8 cellular contexts compared by ENCODE assay signal in genomic region chr20:53865905-53866786, GRCh38.
DNase-seq lines count a peak whose midpoint lies in the region; ATAC-seq and TF ChIP-seq lines count a peak whose summit lies in the region.

No MANE protein-coding gene starts in this region.

- intact Hi-C loops in body of pancreas (cut with DNase I), result no loop called here

- H3K4me3 Mint-ChIP-seq in stimulated activated naive CD8-positive, alpha-beta T cell treated with anti-CD3 and anti-CD28 coated beads, Interleukin-15, amount 100 ng/mL, for 72 hours, result peak overlapping the region; percentile 37 to 74

- TF ChIP-seq POLR2A in body of pancreas (IDR thresholded peaks at IDR 0.05), result peak in 2 of 3 donors; percentile 27 to 46

- H3K9me3 ChIP-seq in body of pancreas, result no peaks in the 10 kb centered on the region

- no peaks in the 10 kb centered on the region for H3K27me3 Mint-ChIP-seq in stimulated activated naive CD8-positive, alpha-beta T cell treated with anti-CD3 and anti-CD28 coated beads, Interleukin-15, amount 100 ng/mL, for 72 hours

- no peaks in the 10 kb centered on the region for H3K36me3 ChIP-seq in body of pancreas (replicated peaks in 1 of 2; ENCODE audit: insufficient read depth in 1 of 2, low read depth in 2 of 2)

- WGBS in body of pancreas, 2 donors, result 4 to 5% methylated on average over 7 of the region's 7 CpGs

- peak overlapping the region; percentile 91 to 96 for H3K27ac Mint-ChIP-seq in stimulated activated naive CD8-positive, alpha-beta T cell treated with anti-CD3 and anti-CD28 coated beads, Interleukin-15, amount 100 ng/mL, for 72 hours

- peaks cover 64% of the 10 kb centered on the region for H3K4me1 Mint-ChIP-seq in stimulated activated naive CD8-positive, alpha-beta T cell treated with anti-CD3 and anti-CD28 coated beads, Interleukin-15, amount 100 ng/mL, for 72 hours

- no peak overlapping the region for H3K4me3 ChIP-seq in body of pancreas

- H3K27me3 ChIP-seq in body of pancreas, result no peaks in the 10 kb centered on the region

- peak overlapping the region; percentile 85 to 93 (median 86) for H3K27ac ChIP-seq in body of pancreas

- DNase-seq in NCI-H2107 treated with DMSO at 0.1 percent for 48 hours (lab: John Stamatoyannopoulos, UW; ENCODE audit: unreplicated experiment), result peak; percentile 79
- DNase-seq in NCI-H2107 (lab: John Stamatoyannopoulos, UW), result no peak
- DNase-seq in NCI-H446 treated with DMSO at 0.1 percent for 48 hours (lab: John Stamatoyannopoulos, UW), result peak; percentile 32
- peak; percentile 67 to 80 (median 71) for DNase-seq in body of pancreas
- peak; percentile 72 for DNase-seq in kidney glomerular epithelial cell (lab: John Stamatoyannopoulos, UW)
- no peak for DNase-seq in stimulated activated naive CD8-positive, alpha-beta T cell treated with anti-CD3 and anti-CD28 coated beads, Interleukin-15, amount 100 ng/mL, for 72 hours

- no peak for TF ChIP-seq CTCF in body of pancreas (IDR thresholded peaks at IDR 0.05)

- ATAC-seq in body of pancreas (peak; percentile 83), GM21825 (IDR thresholded peaks at IDR 0.05; ENCODE audit: unreplicated experiment) (no peak), GM19397 (IDR thresholded peaks at IDR 0.05; ENCODE audit: unreplicated experiment) (no peak)
- no peak for ATAC-seq in stimulated activated naive CD8-positive, alpha-beta T cell treated with anti-CD3 and anti-CD28 coated beads, Interleukin-15, amount 100 ng/mL, for 72 hours

- no peaks in the 10 kb centered on the region for H3K9me3 Mint-ChIP-seq in stimulated activated naive CD8-positive, alpha-beta T cell treated with anti-CD3 and anti-CD28 coated beads, Interleukin-15, amount 100 ng/mL, for 72 hours

- peaks cover 63% of the 10 kb centered on the region for H3K4me1 ChIP-seq in body of pancreas

Comparison
In these comparisons a context has a peak if more than half of its experiments do, and no peak if none do; other contexts are left out.
1. DNase-seq: peak in NCI-H2107 treated with DMSO at 0.1 percent for 48 hours (single experiment), NCI-H446 treated with DMSO at 0.1 percent for 48 hours (single experiment), body of pancreas (4 of 4) and kidney glomerular epithelial cell (single experiment); none in NCI-H2107 (single experiment) and stimulated activated naive CD8-positive, alpha-beta T cell treated with anti-CD3 and anti-CD28 coated beads, Interleukin-15, amount 100 ng/mL, for 72 hours (0 of 2).